Comparison of ENCODE assay signal across 1 cellular context in the genomic region with DNA sequence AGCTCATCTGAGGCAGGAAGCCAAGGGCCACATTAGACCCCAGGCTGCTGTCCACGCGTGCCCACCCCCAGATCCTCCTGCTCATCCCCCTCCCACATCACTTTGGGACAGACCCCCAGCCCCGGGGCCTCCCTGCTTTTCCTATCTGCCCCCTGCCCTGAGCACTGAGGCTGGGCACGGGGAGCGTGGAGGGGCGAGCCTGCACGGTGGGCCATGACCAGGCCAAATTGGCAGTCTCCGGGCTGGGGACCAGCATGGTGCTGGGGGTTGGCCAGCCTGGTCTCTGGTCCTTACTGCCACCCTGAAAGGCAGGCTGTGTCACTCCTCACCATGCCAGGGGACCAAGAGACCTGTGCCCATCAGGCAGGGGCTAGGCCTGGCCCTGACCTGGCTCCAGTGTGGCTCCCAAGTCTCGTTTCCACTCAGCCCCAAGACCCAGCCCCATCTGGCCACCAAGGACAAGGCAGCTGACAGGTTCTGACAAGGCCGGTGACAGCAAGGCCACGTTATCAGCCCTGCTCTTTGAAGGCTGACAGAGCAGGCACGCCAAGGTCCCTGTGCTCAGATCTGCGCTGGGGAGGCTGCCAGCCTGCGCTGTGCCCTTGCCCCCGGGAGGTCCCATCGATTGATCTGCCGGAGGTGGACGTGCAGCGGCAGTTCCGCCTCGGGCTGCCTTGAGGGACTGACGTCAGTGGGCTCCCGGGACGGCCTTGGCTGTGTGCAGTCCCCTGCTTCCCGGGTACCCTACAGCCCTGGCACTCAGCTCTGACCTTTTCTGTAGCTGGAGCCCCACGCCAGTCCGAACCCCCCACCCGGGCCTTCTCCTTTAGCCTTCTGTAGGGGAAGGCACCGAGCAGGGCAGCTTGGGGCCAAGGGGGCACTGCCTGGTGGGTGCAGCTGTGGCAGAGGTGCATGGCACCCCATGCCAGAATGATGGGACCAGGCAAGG.
A peak's percentile ranks its signal among the peaks of the same experiment; 100 is the strongest.
TF ChIP-seq lines count a peak whose summit lies in the region.

No MANE protein-coding gene starts in this region.

TF ChIP-seq in HepG2, 621 proteins besides CTCF, POLR2A, EP300 and RAD21 (continued from another document and continues in another):
- TF ChIP-seq TEAD3 (CRISPR knock-in tag; optimal IDR thresholded peaks at IDR 0.05; ENCODE audit: borderline replicate concordance) (peak; percentile 92), ARNT (IDR thresholded peaks at IDR 0.05) (no peak), ZMYM2 (CRISPR knock-in tag; IDR thresholded peaks at IDR 0.05) (0 out of 2 replicates have a peak, but pooled peaks have one; percentile 42), DR1 (CRISPR knock-in tag; IDR thresholded peaks at IDR 0.05) (no peak), IRF2 (CRISPR knock-in tag; IDR thresholded peaks at IDR 0.05) (peak; percentile 78; the same call in 1 of the 2 replicates), ZNF160 (CRISPR knock-in tag; IDR thresholded peaks at IDR 0.05) (peak; percentile 54), ETV6 (CRISPR knock-in tag; conservative IDR thresholded peaks at IDR 0.05) (no peak), SSRP1 (CRISPR knock-in tag; IDR thresholded peaks at IDR 0.05) (no peak), ZNF570 (CRISPR knock-in tag; IDR thresholded peaks at IDR 0.05; ENCODE audit: borderline replicate concordance) (no peak), HNRNPUL1 (IDR thresholded peaks at IDR 0.05; ENCODE audit: low read depth, low read length) (no peak), ZNF746 (CRISPR knock-in tag; IDR thresholded peaks at IDR 0.05) (peak; percentile 94), KDM6A (CRISPR knock-in tag; IDR thresholded peaks at IDR 0.05; ENCODE audit: low read depth) (peak; percentile 56; the same call in 1 of the 2 replicates), FOXP1 (IDR thresholded peaks at IDR 0.05) (no peak), FOXP1 (CRISPR knock-in tag; IDR thresholded peaks at IDR 0.05) (peak; percentile 69), SMAD1 (CRISPR knock-in tag; IDR thresholded peaks at IDR 0.05; ENCODE audit: borderline replicate concordance, low read depth) (peak; percentile 80; the same call in 1 of the 2 replicates), SRF (IDR thresholded peaks at IDR 0.05; ENCODE audit: low read depth, low read length) (no peak), HOXA9 (CRISPR knock-in tag; IDR thresholded peaks at IDR 0.05; ENCODE audit: borderline replicate concordance) (no peak), ONECUT2 (CRISPR knock-in tag; IDR thresholded peaks at IDR 0.05) (peak; percentile 97), ZSCAN12 (CRISPR knock-in tag; IDR thresholded peaks at IDR 0.05) (no peak), PITX1 (CRISPR knock-in tag; IDR thresholded peaks at IDR 0.05) (peak; percentile 94)
- TF ChIP-seq, protein P1, sequence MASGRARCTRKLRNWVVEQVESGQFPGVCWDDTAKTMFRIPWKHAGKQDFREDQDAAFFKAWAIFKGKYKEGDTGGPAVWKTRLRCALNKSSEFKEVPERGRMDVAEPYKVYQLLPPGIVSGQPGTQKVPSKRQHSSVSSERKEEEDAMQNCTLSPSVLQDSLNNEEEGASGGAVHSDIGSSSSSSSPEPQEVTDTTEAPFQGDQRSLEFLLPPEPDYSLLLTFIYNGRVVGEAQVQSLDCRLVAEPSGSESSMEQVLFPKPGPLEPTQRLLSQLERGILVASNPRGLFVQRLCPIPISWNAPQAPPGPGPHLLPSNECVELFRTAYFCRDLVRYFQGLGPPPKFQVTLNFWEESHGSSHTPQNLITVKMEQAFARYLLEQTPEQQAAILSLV (CRISPR knock-in tag; IDR thresholded peaks at IDR 0.05; ENCODE audit: borderline replicate concordance) = peak; percentile 92
- TF ChIP-seq, protein P2, sequence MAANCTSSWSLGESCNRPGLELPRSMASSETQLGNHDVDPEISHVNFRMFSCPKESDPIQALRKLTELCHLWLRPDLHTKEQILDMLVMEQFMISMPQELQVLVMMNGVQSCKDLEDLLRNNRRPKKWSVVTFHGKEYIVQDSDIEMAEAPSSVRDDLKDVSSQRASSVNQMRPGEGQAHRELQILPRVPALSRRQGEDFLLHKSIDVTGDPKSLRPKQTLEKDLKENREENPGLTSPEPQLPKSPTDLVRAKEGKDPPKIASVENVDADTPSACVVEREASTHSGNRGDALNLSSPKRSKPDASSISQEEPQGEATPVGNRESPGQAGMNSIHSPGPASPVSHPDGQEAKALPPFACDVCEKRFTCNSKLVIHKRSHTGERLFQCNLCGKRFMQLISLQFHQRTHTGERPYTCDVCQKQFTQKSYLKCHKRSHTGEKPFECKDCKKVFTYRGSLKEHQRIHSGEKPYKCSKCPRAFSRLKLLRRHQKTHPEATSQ (CRISPR knock-in tag; IDR thresholded peaks at IDR 0.05; ENCODE audit: borderline replicate concordance) = no peak
- TF ChIP-seq, protein P3, sequence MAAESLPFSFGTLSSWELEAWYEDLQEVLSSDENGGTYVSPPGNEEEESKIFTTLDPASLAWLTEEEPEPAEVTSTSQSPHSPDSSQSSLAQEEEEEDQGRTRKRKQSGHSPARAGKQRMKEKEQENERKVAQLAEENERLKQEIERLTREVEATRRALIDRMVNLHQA (CRISPR knock-in tag; IDR thresholded peaks at IDR 0.05) = no peak
- TF ChIP-seq, protein P4, sequence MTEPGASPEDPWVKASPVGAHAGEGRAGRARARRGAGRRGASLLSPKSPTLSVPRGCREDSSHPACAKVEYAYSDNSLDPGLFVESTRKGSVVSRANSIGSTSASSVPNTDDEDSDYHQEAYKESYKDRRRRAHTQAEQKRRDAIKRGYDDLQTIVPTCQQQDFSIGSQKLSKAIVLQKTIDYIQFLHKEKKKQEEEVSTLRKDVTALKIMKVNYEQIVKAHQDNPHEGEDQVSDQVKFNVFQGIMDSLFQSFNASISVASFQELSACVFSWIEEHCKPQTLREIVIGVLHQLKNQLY (CRISPR knock-in tag; IDR thresholded peaks at IDR 0.05) = peak; percentile 97
- TF ChIP-seq, protein P5, sequence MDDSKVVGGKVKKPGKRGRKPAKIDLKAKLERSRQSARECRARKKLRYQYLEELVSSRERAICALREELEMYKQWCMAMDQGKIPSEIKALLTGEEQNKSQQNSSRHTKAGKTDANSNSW (CRISPR knock-in tag; IDR thresholded peaks at IDR 0.05; ENCODE audit: borderline replicate concordance) = no peak
- TF ChIP-seq, protein P6, sequence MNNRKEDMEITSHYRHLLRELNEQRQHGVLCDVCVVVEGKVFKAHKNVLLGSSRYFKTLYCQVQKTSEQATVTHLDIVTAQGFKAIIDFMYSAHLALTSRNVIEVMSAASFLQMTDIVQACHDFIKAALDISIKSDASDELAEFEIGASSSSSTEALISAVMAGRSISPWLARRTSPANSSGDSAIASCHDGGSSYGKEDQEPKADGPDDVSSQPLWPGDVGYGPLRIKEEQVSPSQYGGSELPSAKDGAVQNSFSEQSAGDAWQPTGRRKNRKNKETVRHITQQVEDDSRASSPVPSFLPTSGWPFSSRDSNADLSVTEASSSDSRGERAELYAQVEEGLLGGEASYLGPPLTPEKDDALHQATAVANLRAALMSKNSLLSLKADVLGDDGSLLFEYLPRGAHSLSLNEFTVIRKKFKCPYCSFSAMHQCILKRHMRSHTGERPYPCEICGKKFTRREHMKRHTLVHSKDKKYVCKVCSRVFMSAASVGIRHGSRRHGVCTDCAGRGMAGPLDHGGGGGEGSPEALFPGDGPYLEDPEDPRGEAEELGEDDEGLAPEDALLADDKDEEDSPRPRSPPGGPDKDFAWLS (CRISPR knock-in tag; IDR thresholded peaks at IDR 0.05; ENCODE audit: borderline replicate concordance) = no peak
- TF ChIP-seq, protein P7, sequence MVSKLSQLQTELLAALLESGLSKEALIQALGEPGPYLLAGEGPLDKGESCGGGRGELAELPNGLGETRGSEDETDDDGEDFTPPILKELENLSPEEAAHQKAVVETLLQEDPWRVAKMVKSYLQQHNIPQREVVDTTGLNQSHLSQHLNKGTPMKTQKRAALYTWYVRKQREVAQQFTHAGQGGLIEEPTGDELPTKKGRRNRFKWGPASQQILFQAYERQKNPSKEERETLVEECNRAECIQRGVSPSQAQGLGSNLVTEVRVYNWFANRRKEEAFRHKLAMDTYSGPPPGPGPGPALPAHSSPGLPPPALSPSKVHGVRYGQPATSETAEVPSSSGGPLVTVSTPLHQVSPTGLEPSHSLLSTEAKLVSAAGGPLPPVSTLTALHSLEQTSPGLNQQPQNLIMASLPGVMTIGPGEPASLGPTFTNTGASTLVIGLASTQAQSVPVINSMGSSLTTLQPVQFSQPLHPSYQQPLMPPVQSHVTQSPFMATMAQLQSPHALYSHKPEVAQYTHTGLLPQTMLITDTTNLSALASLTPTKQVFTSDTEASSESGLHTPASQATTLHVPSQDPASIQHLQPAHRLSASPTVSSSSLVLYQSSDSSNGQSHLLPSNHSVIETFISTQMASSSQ (IDR thresholded peaks at IDR 0.05; ENCODE audit: low read depth) = peak; percentile 69; the same call in 1 of the 2 replicates
- TF ChIP-seq, protein P7 (CRISPR knock-in tag; IDR thresholded peaks at IDR 0.05; ENCODE audit: borderline replicate concordance) = peak; percentile 82; the same call in 1 of the 2 replicates
- TF ChIP-seq, protein P8, sequence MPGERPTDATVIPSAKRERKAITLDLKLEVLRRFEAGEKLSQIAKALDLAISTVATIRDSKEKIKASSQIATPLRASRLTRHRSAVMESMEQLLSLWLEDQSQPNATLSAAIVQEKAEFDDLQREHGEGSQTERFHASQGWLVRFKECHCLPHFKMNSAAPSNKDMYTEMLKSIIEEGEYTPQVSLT (CRISPR knock-in tag; IDR thresholded peaks at IDR 0.05; ENCODE audit: borderline replicate concordance, low read depth) = peak; percentile 68; the same call in 1 of the 2 replicates
- TF ChIP-seq, protein P9, sequence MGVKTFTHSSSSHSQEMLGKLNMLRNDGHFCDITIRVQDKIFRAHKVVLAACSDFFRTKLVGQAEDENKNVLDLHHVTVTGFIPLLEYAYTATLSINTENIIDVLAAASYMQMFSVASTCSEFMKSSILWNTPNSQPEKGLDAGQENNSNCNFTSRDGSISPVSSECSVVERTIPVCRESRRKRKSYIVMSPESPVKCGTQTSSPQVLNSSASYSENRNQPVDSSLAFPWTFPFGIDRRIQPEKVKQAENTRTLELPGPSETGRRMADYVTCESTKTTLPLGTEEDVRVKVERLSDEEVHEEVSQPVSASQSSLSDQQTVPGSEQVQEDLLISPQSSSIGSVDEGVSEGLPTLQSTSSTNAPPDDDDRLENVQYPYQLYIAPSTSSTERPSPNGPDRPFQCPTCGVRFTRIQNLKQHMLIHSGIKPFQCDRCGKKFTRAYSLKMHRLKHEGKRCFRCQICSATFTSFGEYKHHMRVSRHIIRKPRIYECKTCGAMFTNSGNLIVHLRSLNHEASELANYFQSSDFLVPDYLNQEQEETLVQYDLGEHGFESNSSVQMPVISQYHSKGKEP (CRISPR knock-in tag; IDR thresholded peaks at IDR 0.05) = no peak
- TF ChIP-seq, protein P10, sequence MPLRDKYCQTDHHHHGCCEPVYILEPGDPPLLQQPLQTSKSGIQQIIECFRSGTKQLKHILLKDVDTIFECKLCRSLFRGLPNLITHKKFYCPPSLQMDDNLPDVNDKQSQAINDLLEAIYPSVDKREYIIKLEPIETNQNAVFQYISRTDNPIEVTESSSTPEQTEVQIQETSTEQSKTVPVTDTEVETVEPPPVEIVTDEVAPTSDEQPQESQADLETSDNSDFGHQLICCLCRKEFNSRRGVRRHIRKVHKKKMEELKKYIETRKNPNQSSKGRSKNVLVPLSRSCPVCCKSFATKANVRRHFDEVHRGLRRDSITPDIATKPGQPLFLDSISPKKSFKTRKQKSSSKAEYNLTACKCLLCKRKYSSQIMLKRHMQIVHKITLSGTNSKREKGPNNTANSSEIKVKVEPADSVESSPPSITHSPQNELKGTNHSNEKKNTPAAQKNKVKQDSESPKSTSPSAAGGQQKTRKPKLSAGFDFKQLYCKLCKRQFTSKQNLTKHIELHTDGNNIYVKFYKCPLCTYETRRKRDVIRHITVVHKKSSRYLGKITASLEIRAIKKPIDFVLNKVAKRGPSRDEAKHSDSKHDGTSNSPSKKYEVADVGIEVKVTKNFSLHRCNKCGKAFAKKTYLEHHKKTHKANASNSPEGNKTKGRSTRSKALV (CRISPR knock-in tag; IDR thresholded peaks at IDR 0.05) = peak; percentile 57; the same call in 1 of the 2 replicates
- TF ChIP-seq, protein P11, sequence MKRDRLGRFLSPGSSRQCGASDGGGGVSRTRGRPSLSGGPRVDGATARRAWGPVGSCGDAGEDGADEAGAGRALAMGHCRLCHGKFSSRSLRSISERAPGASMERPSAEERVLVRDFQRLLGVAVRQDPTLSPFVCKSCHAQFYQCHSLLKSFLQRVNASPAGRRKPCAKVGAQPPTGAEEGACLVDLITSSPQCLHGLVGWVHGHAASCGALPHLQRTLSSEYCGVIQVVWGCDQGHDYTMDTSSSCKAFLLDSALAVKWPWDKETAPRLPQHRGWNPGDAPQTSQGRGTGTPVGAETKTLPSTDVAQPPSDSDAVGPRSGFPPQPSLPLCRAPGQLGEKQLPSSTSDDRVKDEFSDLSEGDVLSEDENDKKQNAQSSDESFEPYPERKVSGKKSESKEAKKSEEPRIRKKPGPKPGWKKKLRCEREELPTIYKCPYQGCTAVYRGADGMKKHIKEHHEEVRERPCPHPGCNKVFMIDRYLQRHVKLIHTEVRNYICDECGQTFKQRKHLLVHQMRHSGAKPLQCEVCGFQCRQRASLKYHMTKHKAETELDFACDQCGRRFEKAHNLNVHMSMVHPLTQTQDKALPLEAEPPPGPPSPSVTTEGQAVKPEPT (CRISPR knock-in tag; IDR thresholded peaks at IDR 0.05; ENCODE audit: low read depth) = no peak; the same call in 1 of the 2 replicates
- TF ChIP-seq, protein P12, sequence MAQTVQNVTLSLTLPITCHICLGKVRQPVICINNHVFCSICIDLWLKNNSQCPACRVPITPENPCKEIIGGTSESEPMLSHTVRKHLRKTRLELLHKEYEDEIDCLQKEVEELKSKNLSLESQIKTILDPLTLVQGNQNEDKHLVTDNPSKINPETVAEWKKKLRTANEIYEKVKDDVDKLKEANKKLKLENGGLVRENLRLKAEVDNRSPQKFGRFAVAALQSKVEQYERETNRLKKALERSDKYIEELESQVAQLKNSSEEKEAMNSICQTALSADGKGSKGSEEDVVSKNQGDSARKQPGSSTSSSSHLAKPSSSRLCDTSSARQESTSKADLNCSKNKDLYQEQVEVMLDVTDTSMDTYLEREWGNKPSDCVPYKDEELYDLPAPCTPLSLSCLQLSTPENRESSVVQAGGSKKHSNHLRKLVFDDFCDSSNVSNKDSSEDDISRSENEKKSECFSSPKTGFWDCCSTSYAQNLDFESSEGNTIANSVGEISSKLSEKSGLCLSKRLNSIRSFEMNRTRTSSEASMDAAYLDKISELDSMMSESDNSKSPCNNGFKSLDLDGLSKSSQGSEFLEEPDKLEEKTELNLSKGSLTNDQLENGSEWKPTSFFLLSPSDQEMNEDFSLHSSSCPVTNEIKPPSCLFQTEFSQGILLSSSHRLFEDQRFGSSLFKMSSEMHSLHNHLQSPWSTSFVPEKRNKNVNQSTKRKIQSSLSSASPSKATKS (CRISPR knock-in tag; IDR thresholded peaks at IDR 0.05) = no peak
